In genomic region chr1:53896673-53897229, GRCh38 we compare ENCODE assay signal across 10 cellular contexts. TPM values are rescaled to one million over a fixed set of nuclear protein-coding genes. Genes with fewer than 3 reads are reported as not detected.
DNase-seq lines count a peak whose midpoint lies in the region; ATAC-seq and TF ChIP-seq lines count a peak whose summit lies in the region.
"Had no signal": no experiment of that assay in that cellular context is flagged by ENCODE, and none has a peak within 500 bp of the region (broad histone marks: within the 10 kb centered on the region; RNA-seq: fewer than 3 reads in every experiment).

No MANE protein-coding gene starts in this region.

- no peaks in the 10 kb centered on the region for H3K9me2 ChIP-seq in PC-3 (replicated peaks; ENCODE audit: low read length)

- no peaks in the 10 kb centered on the region for H3K36me3 Mint-ChIP-seq in activated naive CD4-positive, alpha-beta T cell treated with anti-CD3 and anti-CD28 coated beads for 36 hours (ENCODE audit: low read depth)
- no peaks in the 10 kb centered on the region for H3K36me3 Mint-ChIP-seq in stimulated activated effector memory CD8-positive, alpha-beta T cell treated with anti-CD3 and anti-CD28 coated beads, Interleukin-12 subunit alpha, Interleukin-12 subunit beta, amount 100 ng/mL, for 72 hours

- peaks cover 4% of the 10 kb centered on the region for H3K4me1 Mint-ChIP-seq in activated naive CD4-positive, alpha-beta T cell treated with anti-CD3 and anti-CD28 coated beads for 36 hours (ENCODE audit: low read depth)
- peaks cover 11% of the 10 kb centered on the region for H3K4me1 Mint-ChIP-seq in stimulated activated effector memory CD8-positive, alpha-beta T cell treated with anti-CD3 and anti-CD28 coated beads, Interleukin-12 subunit alpha, Interleukin-12 subunit beta, amount 100 ng/mL, for 72 hours

- H3F3A ChIP-seq in PC-3 (ENCODE audit: low read length, unreplicated experiment) = no peaks in the 10 kb centered on the region

- H3K4me3 ChIP-seq in AG09309 (ENCODE audit: control insufficient read depth, low read depth, low read length) (no peak overlapping the region), PC-3 (ENCODE audit: low read length) (no peak overlapping the region), epithelial cell of esophagus (ENCODE audit: low read length) (no peak overlapping the region), mucosa of descending colon (no peak overlapping the region)

- H3K4me2 ChIP-seq in PC-3 (ENCODE audit: low read length) = peak overlapping the region; percentile 12

- no peak overlapping the region for H3K4me3 Mint-ChIP-seq in activated naive CD4-positive, alpha-beta T cell treated with anti-CD3 and anti-CD28 coated beads for 36 hours
- no peak overlapping the region for H3K4me3 Mint-ChIP-seq in stimulated activated effector memory CD8-positive, alpha-beta T cell treated with anti-CD3 and anti-CD28 coated beads, Interleukin-12 subunit alpha, Interleukin-12 subunit beta, amount 100 ng/mL, for 72 hours

- H3K27me3 Mint-ChIP-seq in activated naive CD4-positive, alpha-beta T cell treated with anti-CD3 and anti-CD28 coated beads for 36 hours (ENCODE audit: low read depth) = peaks cover 6% of the 10 kb centered on the region

- H3K79me2 ChIP-seq in PC-3 (ENCODE audit: low read length) = no peaks in the 10 kb centered on the region

- H4K20me1 ChIP-seq in PC-3 (ENCODE audit: low read length) = no peaks in the 10 kb centered on the region

- ATAC-seq in PC-3 (peak; percentile 78), mucosa of descending colon (peak; percentile 85)
- ATAC-seq in stimulated activated effector memory CD8-positive, alpha-beta T cell treated with anti-CD3 and anti-CD28 coated beads, Interleukin-12 subunit alpha, Interleukin-12 subunit beta, amount 100 ng/mL, for 72 hours = no peak

- peak overlapping the region; percentile 19; the same call in 1 of the 2 replicates for H2AFZ ChIP-seq in PC-3 (ENCODE audit: low read length)

- TF ChIP-seq CTCF in AG09309 (IDR thresholded peaks at IDR 0.05; ENCODE audit: control insufficient read depth, insufficient read depth, low read depth, low read length, missing control alignments) = no peak
- no peak for TF ChIP-seq CTCF in PC-3 (conservative IDR thresholded peaks at IDR 0.05; ENCODE audit: low read depth, low read length)
- TF ChIP-seq CTCF in epithelial cell of esophagus (IDR thresholded peaks at IDR 0.05; ENCODE audit: insufficient read depth, low read depth, low read length, missing control alignments) = no peak
- no peak for TF ChIP-seq CTCF in mucosa of descending colon (IDR thresholded peaks at IDR 0.05)

- DNase-seq in AG09309 (ENCODE audit: low read depth) = peak; percentile 85
- peak; percentile 80 for DNase-seq in PC-3
- DNase-seq in epithelial cell of esophagus (ENCODE audit: low read depth) = peak; percentile 40
- DNase-seq in mucosa of descending colon = peak in 1 of 3 donors; percentile 44
- DNase-seq in effector CD4-positive, alpha-beta T cell = no peak
- DNase-seq in activated naive CD4-positive, alpha-beta T cell treated with anti-CD3 and anti-CD28 coated beads for 36 hours = no peak
- DNase-seq in stimulated activated effector memory CD8-positive, alpha-beta T cell treated with anti-CD3 and anti-CD28 coated beads, Interleukin-12 subunit alpha, Interleukin-12 subunit beta, amount 100 ng/mL, for 72 hours (ENCODE audit: low spot score in 2 of 2) = no peak
- no peak for DNase-seq in stimulated activated CD4-positive, alpha-beta T cell treated with anti-CD3 and anti-CD28 coated beads, Interleukin-4, amount 100 ng/mL, for 4 hours
- DNase-seq: activated CD8-positive, alpha-beta memory T cell treated with anti-CD3 and anti-CD28 coated beads, Interleukin-2, amount 50 U/mL, for 4 hours; SW 1271 had no signal

- intact Hi-C loops in PC-3 (cut with micrococcal nuclease) = no loop called here
- intact Hi-C loops in mucosa of descending colon (cut with DNase I, micrococcal nuclease) = loop anchor here in 1 of 2 donors (10.0 kb wide), 1 partner anchor 48 kb away; the partner anchor contains the start of genes IFT25 and LRRC42
- intact Hi-C loops in activated naive CD4-positive, alpha-beta T cell treated with anti-CD3 and anti-CD28 coated beads for 36 hours (cut with micrococcal nuclease) = no loop called here

- CTCF ChIA-PET in PC-3 (lab: Charles Lee) = no interaction called here
- CTCF ChIA-PET in activated naive CD4-positive, alpha-beta T cell treated with anti-CD3 and anti-CD28 coated beads for 36 hours (lab: Charles Lee) = no interaction called here

- H3K9me3 Mint-ChIP-seq in activated naive CD4-positive, alpha-beta T cell treated with anti-CD3 and anti-CD28 coated beads for 36 hours = no peaks in the 10 kb centered on the region
- H3K9me3 Mint-ChIP-seq in stimulated activated effector memory CD8-positive, alpha-beta T cell treated with anti-CD3 and anti-CD28 coated beads, Interleukin-12 subunit alpha, Interleukin-12 subunit beta, amount 100 ng/mL, for 72 hours = no peaks in the 10 kb centered on the region

- H3K27ac ChIP-seq in PC-3 (ENCODE audit: low read length) = peak overlapping the region; percentile 55

- H3K27ac Mint-ChIP-seq in activated naive CD4-positive, alpha-beta T cell treated with anti-CD3 and anti-CD28 coated beads for 36 hours = no peak overlapping the region
- no peak overlapping the region for H3K27ac Mint-ChIP-seq in stimulated activated effector memory CD8-positive, alpha-beta T cell treated with anti-CD3 and anti-CD28 coated beads, Interleukin-12 subunit alpha, Interleukin-12 subunit beta, amount 100 ng/mL, for 72 hours

- no TSS peak for BruUV-seq in PC-3 (replicated peaks; lab: Mats Ljungman, UMichigan)

- POLR2A ChIA-PET in PC-3 (lab: Charles Lee; ENCODE audit: unreplicated experiment) = interaction anchor here (0.7 kb wide), 1 partner anchor 27 kb away, joined by 4 read pairs; no protein-coding TSS in a partner anchor

- H3K27me3 ChIP-seq in PC-3 (ENCODE audit: low read length) = no peaks in the 10 kb centered on the region

- H3K4me1 ChIP-seq in PC-3 (ENCODE audit: insufficient read depth, low read length) = peaks cover 28% of the 10 kb centered on the region
- H3K4me1 ChIP-seq in mucosa of descending colon (ENCODE audit: low read depth) = peaks cover 27% of the 10 kb centered on the region

- H3K9me3 ChIP-seq in PC-3 (ENCODE audit: low read length) = no peaks in the 10 kb centered on the region
- H3K9me3 ChIP-seq in mucosa of descending colon = no peaks in the 10 kb centered on the region

- no peaks in the 10 kb centered on the region for H3K36me3 ChIP-seq in PC-3 (ENCODE audit: low read depth, low read length)
- no peaks in the 10 kb centered on the region for H3K36me3 ChIP-seq in mucosa of descending colon (ENCODE audit: low read depth)

- no peak overlapping the region for H3K9ac ChIP-seq in PC-3 (ENCODE audit: low read length)

RNA-seq across cellular contexts. Expression of gene DIO1, which starts 2.8 kb away (rescaled TPM):
- total RNA-seq in PC-3 (2014; rRNA removed) = not detected in 2 replicates
- total RNA-seq in mucosa of descending colon = not detected
- total RNA-seq in activated naive CD4-positive, alpha-beta T cell treated with anti-CD3 and anti-CD28 coated beads for 36 hours = not detected

RNA-seq across cellular contexts. Expression of gene YIPF1, which starts 7.2 kb away (rescaled TPM):
- total RNA-seq in PC-3 (2014; rRNA removed) (21.1 and 22.7 TPM in 2 replicates), mucosa of descending colon (10 to 100 TPM; 23.4 to 37.3 (median 30.6) TPM)
- 10 to 100 TPM; 22.2 to 22.4 TPM for total RNA-seq in activated naive CD4-positive, alpha-beta T cell treated with anti-CD3 and anti-CD28 coated beads for 36 hours

RNA-seq across cellular contexts. Expression of gene IFT25, which starts 48.7 kb away (rescaled TPM):
- total RNA-seq in PC-3 (2014; rRNA removed) = 49.7 and 66.7 TPM in 2 replicates
- total RNA-seq in mucosa of descending colon = 10 to 100 TPM; 19.8 to 22.6 (median 19.9) TPM
- total RNA-seq in activated naive CD4-positive, alpha-beta T cell treated with anti-CD3 and anti-CD28 coated beads for 36 hours = 10 to 100 TPM; 46.2 to 48.7 TPM

RNA-seq across cellular contexts. Expression of gene LRRC42, which starts 49.4 kb away (rescaled TPM):
- 23.9 and 27.3 TPM in 2 replicates for total RNA-seq in PC-3 (2014; rRNA removed)
- 10 to 100 TPM; 16.5 to 19.4 (median 19.0) TPM for total RNA-seq in mucosa of descending colon
- 10 to 100 TPM; 19.9 to 21.3 TPM for total RNA-seq in activated naive CD4-positive, alpha-beta T cell treated with anti-CD3 and anti-CD28 coated beads for 36 hours

RNA-seq across cellular contexts. Expression of gene NDC1, which starts 58.7 kb away (rescaled TPM):
- total RNA-seq in PC-3 (2014; rRNA removed) (59.3 and 63.6 TPM in 2 replicates), mucosa of descending colon (10 to 100 TPM in 2 of 3 donors, 1 to 10 TPM in 1; 9.7 to 23.8 (median 11.0) TPM)
- total RNA-seq in activated naive CD4-positive, alpha-beta T cell treated with anti-CD3 and anti-CD28 coated beads for 36 hours = 10 to 100 TPM; 25.9 to 27.9 TPM

Comparison
In these comparisons a context has a peak if more than half of its experiments do, and no peak if none do; other contexts are left out.
1. DNase-seq: peak in AG09309 (single experiment), PC-3 (single experiment) and epithelial cell of esophagus (single experiment); none in effector CD4-positive, alpha-beta T cell (single experiment), activated naive CD4-positive, alpha-beta T cell treated with anti-CD3 and anti-CD28 coated beads for 36 hours (single experiment), stimulated activated effector memory CD8-positive, alpha-beta T cell treated with anti-CD3 and anti-CD28 coated beads, Interleukin-12 subunit alpha, Interleukin-12 subunit beta, amount 100 ng/mL, for 72 hours (0 of 2) and stimulated activated CD4-positive, alpha-beta T cell treated with anti-CD3 and anti-CD28 coated beads, Interleukin-4, amount 100 ng/mL, for 4 hours (0 of 2).